ENCODE assay signal across 29 cellular contexts in the genomic region with DNA sequence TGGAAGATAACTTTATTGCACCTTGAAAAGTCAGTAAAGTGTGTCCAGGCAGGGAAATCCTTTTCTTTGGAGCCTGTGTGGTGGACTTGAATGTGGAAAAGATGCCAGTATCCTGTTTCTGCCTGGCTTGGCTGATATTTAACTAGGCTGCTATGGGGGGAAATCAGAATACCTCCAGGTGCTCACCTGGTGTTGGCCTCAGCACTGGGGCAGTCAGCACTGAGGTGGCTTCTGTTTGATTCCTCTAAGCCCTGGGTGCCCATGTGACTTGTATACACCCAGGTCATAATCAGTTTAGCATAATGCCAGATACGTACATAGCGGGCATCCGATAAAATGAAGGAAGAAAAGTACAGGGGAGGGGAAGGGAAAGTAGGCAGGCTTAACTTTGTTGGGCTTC. TPM values are rescaled to one million over a fixed set of nuclear protein-coding genes. Genes with fewer than 3 reads are reported as not detected.
DNase-seq lines count a peak whose midpoint lies in the region; ATAC-seq, FAIRE-seq and TF ChIP-seq lines count a peak whose summit lies in the region.
"Had no signal": no experiment of that assay in that cellular context is flagged by ENCODE, and none has a peak within 500 bp of the region (broad histone marks: within the 10 kb centered on the region; RNA-seq: fewer than 3 reads in every experiment).

No MANE protein-coding gene starts in this region.

- H3K36me3 ChIP-seq in body of pancreas (replicated peaks in 1 of 2; ENCODE audit: insufficient read depth in 1 of 2, low read depth in 2 of 2) (no peaks in the 10 kb centered on the region), HepG2 (replicated peaks in 1 of 2; ENCODE audit: control insufficient read depth in 1 of 2, insufficient read depth in 2 of 2, low read length in 2 of 2) (peaks cover 19 to 46% of the 10 kb centered on the region in 2 experiments), parathyroid adenoma (ENCODE audit: control insufficient read depth, insufficient read depth, low read length) (no peaks in the 10 kb centered on the region)

- no peak overlapping the region for H3K9ac ChIP-seq in HepG2 (ENCODE audit: insufficient read depth, low read depth, low read length)
- H3K9ac ChIP-seq in parathyroid adenoma, result no peak overlapping the region

- POLR2A ChIA-PET in HepG2 (lab: Yijun Ruan, JAX), result no interaction called here

- no peaks in the 10 kb centered on the region for H3K27me3 ChIP-seq in body of pancreas
- H3K27me3 ChIP-seq in HepG2 (ENCODE audit: control insufficient read depth in 1 of 2, insufficient read depth in 2 of 2, low read length in 2 of 2), result no peaks in the 10 kb centered on the region
- H3K27me3 ChIP-seq in parathyroid adenoma (ENCODE audit: control insufficient read depth, insufficient read depth, low read length), result no peaks in the 10 kb centered on the region
- H3K27me3 ChIP-seq: BE2C, SJCRH30 had no signal

- TF ChIP-seq EP300 in HepG2 (IDR thresholded peaks at IDR 0.05; ENCODE audit: low read depth in 2 of 2, low read length in 2 of 2) (no peak), HepG2 (CRISPR knock-in tag; IDR thresholded peaks at IDR 0.05; ENCODE audit: borderline replicate concordance) (no peak)

- no peak for TF ChIP-seq RAD21 in HepG2 (CRISPR knock-in tag; IDR thresholded peaks at IDR 0.05)

- H3K27ac ChIP-seq in body of pancreas (peak overlapping the region; percentile 44 to 77 (median 70)), HepG2 (ENCODE audit: extremely low read length, insufficient read depth, low read length) (no peak overlapping the region), parathyroid adenoma (no peak overlapping the region)
- H3K27ac ChIP-seq: 22Rv1, SJCRH30 had no signal

- BruUV-seq in HepG2 (replicated peaks; lab: Mats Ljungman, UMichigan), result no TSS peak

- peaks cover 74% of the 10 kb centered on the region for H3K79me2 ChIP-seq in HepG2 (ENCODE audit: insufficient read depth, low read length)
- peaks cover 16% of the 10 kb centered on the region for H3K79me2 ChIP-seq in parathyroid adenoma

- peaks cover 26% of the 10 kb centered on the region for H4K20me1 ChIP-seq in HepG2 (ENCODE audit: insufficient read depth, low read length)

- H3K4me1 ChIP-seq in body of pancreas (peaks cover 82% of the 10 kb centered on the region), HepG2 (ENCODE audit: insufficient read depth, low read length) (peaks cover 99% of the 10 kb centered on the region), parathyroid adenoma (peaks cover 37% of the 10 kb centered on the region)

- FAIRE-seq in HepG2 (lab: Jason Lieb, UNC), result no peak
- FAIRE-seq: G401.6, H1 had no signal

- no peak overlapping the region for H3K4me3 ChIP-seq in body of pancreas
- no peak overlapping the region for H3K4me3 ChIP-seq in HepG2 (replicated peaks in 1 of 3; ENCODE audit: insufficient read depth in 1 of 3, low read depth in 2 of 3, low read length in 3 of 3)
- no peak overlapping the region for H3K4me3 ChIP-seq in parathyroid adenoma (ENCODE audit: low read depth, low read length)
- H3K4me3 ChIP-seq: SJCRH30 had no signal

- H3K9me3 ChIP-seq in body of pancreas (no peaks in the 10 kb centered on the region), HepG2 (ENCODE audit: low read length) (no peaks in the 10 kb centered on the region), parathyroid adenoma (ENCODE audit: control insufficient read depth, low read length) (no peaks in the 10 kb centered on the region)
- H3K9me3 ChIP-seq: BE2C, SJCRH30 had no signal

- DNase-seq in NCI-H82 (lab: John Stamatoyannopoulos, UW) (peak; percentile 44), NCI-H82 treated with DMSO at 0.1 percent for 48 hours (lab: John Stamatoyannopoulos, UW; ENCODE audit: unreplicated experiment) (no peak), body of pancreas (peak; percentile 47 to 83 (median 67)), HepG2 (ENCODE audit: low spot score) (no peak), NAMALWA (ENCODE audit: low spot score) (no peak)
- DNase-seq in activated T-cell treated with anti-CD3 and anti-CD28 coated beads, Interleukin-2, amount 50 U/mL, for 48 hours, result no peak
- DNase-seq: BE2C; CD4-positive, alpha-beta T cell; COR-L47; DMS53; Karpas-422; NCI-H1105; NCI-H1436 treated with DMSO at 0.1 percent for 48 hours; NCI-H1930; NCI-H2107; NCI-H524; NCI-H748 treated with DMSO at 0.1 percent for 48 hours; NK-92 treated with Interleukin-12 subunit alpha and Interleukin-12 subunit beta, amount 100 ng/mL, for 24 hours; PC-3; SJCRH30 had no signal

- intact Hi-C loops in body of pancreas (cut with DNase I) (no loop called here), HepG2 (cut with micrococcal nuclease; ENCODE audit: unreplicated experiment) (no loop called here)

- WGBS in body of pancreas, 2 donors, result 13 to 31% methylated on average over 3 of the region's 3 CpGs
- 93% methylated on average over 3 of the region's 3 CpGs for WGBS in HepG2 (ENCODE audit: low lambda C conversion rate)

- CTCF ChIA-PET in HepG2 (lab: Yijun Ruan, JAX; ENCODE audit: low intra/inter-chr PET ratio, low total read pairs), result no interaction called here

- peak; percentile 56 for ATAC-seq in body of pancreas
- ATAC-seq in HepG2, result no peak
- ATAC-seq in GM18511 (IDR thresholded peaks at IDR 0.05; ENCODE audit: unreplicated experiment), result no peak
- ATAC-seq: PC-3, Right ventricle myocardium inferior, SK-N-SH treated with all-trans-retinoic acid at 6 μM for 48 hours had no signal

- TF ChIP-seq CTCF in body of pancreas (IDR thresholded peaks at IDR 0.05), result peak in 1 of 7 experiments; percentile 8
- no peak for TF ChIP-seq CTCF in HepG2 (CRISPR knock-in tag; IDR thresholded peaks at IDR 0.05)
- TF ChIP-seq CTCF in parathyroid adenoma (IDR thresholded peaks at IDR 0.05), result no peak

- H2AFZ ChIP-seq in HepG2 (ENCODE audit: low read length) (no peak overlapping the region), parathyroid adenoma (no peak overlapping the region)

- H3K4me2 ChIP-seq in HepG2 (ENCODE audit: low read depth, low read length) (no peak overlapping the region), parathyroid adenoma (ENCODE audit: low read length) (peak overlapping the region; percentile 6)

- in situ Hi-C loops in HepG2 (cut with HindIII; ENCODE audit: extremely low pct_ligation_motif_present, low pct_unique_long_range_greater_than_20kb), result loop anchor here (10.0 kb wide), 1 partner anchor 64 kb away; no protein-coding TSS in a partner anchor

- TF ChIP-seq POLR2A in body of pancreas (IDR thresholded peaks at IDR 0.05) (peak in 1 of 3 donors; percentile 69), HepG2 (IDR thresholded peaks at IDR 0.05; ENCODE audit: insufficient read depth in 1 of 2, low read depth in 2 of 2, low read length in 2 of 2) (no peak)

TF ChIP-seq in HepG2, 621 proteins besides CTCF, POLR2A, EP300 and RAD21 (continues in another document):
- peak; percentile 21 for TF ChIP-seq RBM22 (optimal IDR thresholded peaks at IDR 0.05; ENCODE audit: low read length)
- no peak for TF ChIP-seq FOXO1 (CRISPR knock-in tag; IDR thresholded peaks at IDR 0.05)

RNA-seq across cellular contexts. Expression of gene PHGDH, which starts 7.2 kb away (rescaled TPM):
- 100 to 1,000 TPM in 1 of 2 donors, 10 to 100 TPM in 1; 75.5 to 101 TPM for total RNA-seq in body of pancreas
- total RNA-seq in HepG2 (2016; rRNA removed; fragmentation: Illumina TruSeq; extraction: Trizol), result 133 and 163 TPM in 2 replicates
- 21.0 and 24.9 TPM in 2 replicates for total RNA-seq in HepG2 (2016; cell fraction: cytosol; rRNA removed; fragmentation: Illumina TruSeq; extraction: Trizol; ENCODE audit: low read depth)
- 129 and 150 TPM in 2 replicates for total RNA-seq in HepG2 (2016; cell fraction: insoluble cytoplasmic fraction; rRNA removed; fragmentation: Illumina TruSeq; extraction: Trizol)
- total RNA-seq in HepG2 (2016; cell fraction: membrane; rRNA removed; fragmentation: Illumina TruSeq; extraction: Trizol), result 39.4 and 42.4 TPM in 2 replicates
- total RNA-seq in HepG2 (2016; cell fraction: nucleus; rRNA removed; fragmentation: Illumina TruSeq; extraction: Trizol), result 97.4 and 99.8 TPM in 2 replicates
- 95.8 and 115 TPM in 2 replicates for polyA plus RNA-seq in HepG2 (2011; rRNA removed)
- 75.7 and 106 TPM in 2 replicates for polyA plus RNA-seq in HepG2 (2011; cell fraction: cytosol; rRNA removed)
- polyA plus RNA-seq in HepG2 (2011; cell fraction: nucleus; rRNA removed), result 121 and 144 TPM in 2 replicates
- 256 and 310 TPM in 2 replicates for polyA plus RNA-seq in HepG2 (2012)
- 30.4 and 30.8 TPM in 2 replicates for polyA plus RNA-seq in HepG2 (2016; cell fraction: cytosol; fragmentation: Illumina TruSeq; extraction: Trizol; ENCODE audit: low read depth)
- 194 and 210 TPM in 2 replicates for polyA plus RNA-seq in HepG2 (2016; cell fraction: insoluble cytoplasmic fraction; fragmentation: Illumina TruSeq; extraction: Trizol; ENCODE audit: low read depth)
- 33.7 and 34.4 TPM in 2 replicates for polyA plus RNA-seq in HepG2 (2016; cell fraction: membrane; fragmentation: Illumina TruSeq; extraction: Trizol; ENCODE audit: low read depth)
- 169 and 170 TPM in 2 replicates for polyA plus RNA-seq in HepG2 (2016; cell fraction: nucleus; fragmentation: Illumina TruSeq; extraction: Trizol; ENCODE audit: insufficient read depth, low read depth)
- polyA minus RNA-seq in HepG2 (2011; rRNA and poly(A)+ RNA removed; ENCODE audit: low replicate concordance), result 247 and 513 TPM in 2 replicates
- 80.2 and 88.3 TPM in 2 replicates for polyA minus RNA-seq in HepG2 (2011; cell fraction: cytosol; rRNA and poly(A)+ RNA removed)
- polyA minus RNA-seq in HepG2 (2011; cell fraction: nucleus; rRNA and poly(A)+ RNA removed), result 109 and 121 TPM in 2 replicates

RNA-seq across cellular contexts. Expression of gene HMGCS2, which starts 49.7 kb away (rescaled TPM):
- 1 to 10 TPM in 1 of 2 donors, not detected in 1; 6.0 TPM for total RNA-seq in body of pancreas
- 1.5 and 1.6 TPM in 2 replicates for total RNA-seq in HepG2 (2016; rRNA removed; fragmentation: Illumina TruSeq; extraction: Trizol)
- 0.35 and 0.51 TPM in 2 replicates for total RNA-seq in HepG2 (2016; cell fraction: cytosol; rRNA removed; fragmentation: Illumina TruSeq; extraction: Trizol; ENCODE audit: low read depth)
- total RNA-seq in HepG2 (2016; cell fraction: insoluble cytoplasmic fraction; rRNA removed; fragmentation: Illumina TruSeq; extraction: Trizol), result 1.1 and 1.6 TPM in 2 replicates
- 0.24 and 0.28 TPM in 2 replicates for total RNA-seq in HepG2 (2016; cell fraction: membrane; rRNA removed; fragmentation: Illumina TruSeq; extraction: Trizol)
- 0.78 and 0.94 TPM in 2 replicates for total RNA-seq in HepG2 (2016; cell fraction: nucleus; rRNA removed; fragmentation: Illumina TruSeq; extraction: Trizol)
- 0.44 and 0.60 TPM in 2 replicates for polyA plus RNA-seq in HepG2 (2011; rRNA removed)
- polyA plus RNA-seq in HepG2 (2011; cell fraction: cytosol; rRNA removed), result 0.48 and 0.67 TPM in 2 replicates
- polyA plus RNA-seq in HepG2 (2011; cell fraction: nucleus; rRNA removed), result 0.29 and 0.38 TPM in 2 replicates
- polyA plus RNA-seq in HepG2 (2012), result 2.2 and 17.9 TPM in 2 replicates
- polyA plus RNA-seq in HepG2 (2016; cell fraction: cytosol; fragmentation: Illumina TruSeq; extraction: Trizol; ENCODE audit: low read depth), result 0.10 and 0.24 TPM in 2 replicates
- 1.6 TPM in 2 replicates for polyA plus RNA-seq in HepG2 (2016; cell fraction: insoluble cytoplasmic fraction; fragmentation: Illumina TruSeq; extraction: Trizol; ENCODE audit: low read depth)
- polyA plus RNA-seq in HepG2 (2016; cell fraction: membrane; fragmentation: Illumina TruSeq; extraction: Trizol; ENCODE audit: low read depth), result 0.42 and 0.52 TPM in 2 replicates
- polyA plus RNA-seq in HepG2 (2016; cell fraction: nucleus; fragmentation: Illumina TruSeq; extraction: Trizol; ENCODE audit: insufficient read depth, low read depth), result 0.81 and 1.0 TPM in 2 replicates
- 0.42 and 6.5 TPM in 2 replicates for polyA minus RNA-seq in HepG2 (2011; rRNA and poly(A)+ RNA removed; ENCODE audit: low replicate concordance)
- polyA minus RNA-seq in HepG2 (2011; cell fraction: cytosol; rRNA and poly(A)+ RNA removed), result 0.53 and 0.99 TPM in 2 replicates
- polyA minus RNA-seq in HepG2 (2011; cell fraction: nucleus; rRNA and poly(A)+ RNA removed), result 0.64 and 1.2 TPM in 2 replicates
- total RNA-seq: CD4-positive, alpha-beta T cell; H1; M059J; PC-3; RPMI7951; SJCRH30 had no signal
- polyA plus RNA-seq: H1 had no signal

Comparison
In these comparisons a context has a peak if more than half of its experiments do, and no peak if none do; other contexts are left out.
1. DNase-seq: peak in NCI-H82 (single experiment) and body of pancreas (4 of 4); none in NCI-H82 treated with DMSO at 0.1 percent for 48 hours (single experiment), HepG2 (single experiment), activated T-cell treated with anti-CD3 and anti-CD28 coated beads, Interleukin-2, amount 50 U/mL, for 48 hours (0 of 2) and NAMALWA (single experiment).
2. H3K27ac ChIP-seq: peak in body of pancreas (4 of 4); none in HepG2 (single experiment) and parathyroid adenoma (single experiment).